ENCODE assay signal across 8 cellular contexts in genomic region chr19:58279042-58279924, GRCh38. TPM values are rescaled to one million over a fixed set of nuclear protein-coding genes. Genes with fewer than 3 reads are reported as not detected.
A peak's percentile ranks its signal among the peaks of the same experiment; 100 is the strongest.
DNase-seq lines count a peak whose midpoint lies in the region; ATAC-seq and FAIRE-seq lines count a peak whose summit lies in the region.

No MANE protein-coding gene starts in this region.

- intact Hi-C loops in head of caudate nucleus (cut with DNase I) = no loop called here

- ATAC-seq in HG03521 (IDR thresholded peaks at IDR 0.05; ENCODE audit: unreplicated experiment) = peak; percentile 16
- ATAC-seq in activated naive CD4-positive, alpha-beta T cell treated with anti-CD3 and anti-CD28 coated beads, Interleukin-2, amount 50 U/mL, for 72 hours = peak; percentile 20 to 30

- H3K36me3 Mint-ChIP-seq in activated naive CD4-positive, alpha-beta T cell treated with anti-CD3 and anti-CD28 coated beads, Interleukin-2, amount 50 U/mL, for 72 hours = peaks cover 48 to 75% of the 10 kb centered on the region in 2 donors

- peak; percentile 42 for DNase-seq in GM19238 (ENCODE audit: insufficient read length, low spot score)
- DNase-seq in RCC 7860 (ENCODE audit: low spot score) = peak; percentile 19
- DNase-seq in activated naive CD4-positive, alpha-beta T cell treated with anti-CD3 and anti-CD28 coated beads, Interleukin-2, amount 50 U/mL, for 72 hours (ENCODE audit: low spot score in 2 of 2) = peak; percentile 56 to 63
- DNase-seq in head of caudate nucleus = peak; percentile 27 to 83 (median 64)
- peak; percentile 60 for DNase-seq in occipital lobe (lab: John Stamatoyannopoulos, UW)

- H3K27ac Mint-ChIP-seq in activated naive CD4-positive, alpha-beta T cell treated with anti-CD3 and anti-CD28 coated beads, Interleukin-2, amount 50 U/mL, for 72 hours = peak overlapping the region; percentile 88 to 98

- no peaks in the 10 kb centered on the region for H3K4me1 ChIP-seq in ACC112 (ENCODE audit: control insufficient read depth, insufficient read depth, low read length, unreplicated experiment)

- FAIRE-seq in RCC 7860 (lab: Jason Lieb, UNC) = no peak

- H2AFZ ChIP-seq in ACC112 (ENCODE audit: low read length, unreplicated experiment) = peak overlapping the region; percentile 85

- peak overlapping the region; percentile 75 for H3K27ac ChIP-seq in ACC112 (ENCODE audit: low read depth, low read length)
- H3K27ac ChIP-seq in temporal lobe (ENCODE audit: low read depth, low read length) = peak overlapping the region; percentile 65

- peaks cover 2% of the 10 kb centered on the region for H3K36me3 ChIP-seq in ACC112 (ENCODE audit: insufficient read depth, low read length)

- H3K79me2 ChIP-seq in ACC112 (ENCODE audit: control insufficient read depth, insufficient read depth, low read length, unreplicated experiment) = peaks cover 42% of the 10 kb centered on the region

- H3K27me3 ChIP-seq in ACC112 (ENCODE audit: insufficient read depth, low read length) = no peaks in the 10 kb centered on the region

- peaks cover 0 to 25% of the 10 kb centered on the region in 2 donors for H3K9me3 Mint-ChIP-seq in activated naive CD4-positive, alpha-beta T cell treated with anti-CD3 and anti-CD28 coated beads, Interleukin-2, amount 50 U/mL, for 72 hours

- peak overlapping the region; percentile 96 for H3K4me3 ChIP-seq in ACC112 (ENCODE audit: low read depth, low read length)

RNA-seq across cellular contexts. Expression of gene ZNF8, which starts 0.5 kb away (rescaled TPM):
- 1 to 10 TPM; 4.5 to 5.6 TPM for total RNA-seq in activated naive CD4-positive, alpha-beta T cell treated with anti-CD3 and anti-CD28 coated beads, Interleukin-2, amount 50 U/mL, for 72 hours
- total RNA-seq in occipital lobe (17.2 TPM), temporal lobe (17.9 TPM)

RNA-seq across cellular contexts. Expression of gene ERVK3-1, which starts 25.9 kb away (rescaled TPM):
- 10 to 100 TPM; 30.3 to 37.8 TPM for total RNA-seq in activated naive CD4-positive, alpha-beta T cell treated with anti-CD3 and anti-CD28 coated beads, Interleukin-2, amount 50 U/mL, for 72 hours
- total RNA-seq in occipital lobe = 20.6 TPM
- 20.2 TPM for total RNA-seq in temporal lobe

RNA-seq across cellular contexts. Expression of gene ZSCAN22, which starts 47.5 kb away (rescaled TPM):
- 1 to 10 TPM; 3.1 to 4.3 TPM for total RNA-seq in activated naive CD4-positive, alpha-beta T cell treated with anti-CD3 and anti-CD28 coated beads, Interleukin-2, amount 50 U/mL, for 72 hours
- total RNA-seq in occipital lobe = 3.0 TPM
- 2.2 TPM for total RNA-seq in temporal lobe

RNA-seq across cellular contexts. Expression of gene ZNF544, which starts 50.6 kb away (rescaled TPM):
- total RNA-seq in activated naive CD4-positive, alpha-beta T cell treated with anti-CD3 and anti-CD28 coated beads, Interleukin-2, amount 50 U/mL, for 72 hours = 10 to 100 TPM; 34.0 to 51.9 TPM
- 63.8 TPM for total RNA-seq in occipital lobe
- 41.6 TPM for total RNA-seq in temporal lobe

Comparison
In these comparisons a context has a peak if more than half of its experiments do, and no peak if none do; other contexts are left out.
1. Peak in every context shown above with its lines: DNase-seq, ATAC-seq, H3K4me3 ChIP-seq and H3K27ac ChIP-seq.